Comparison of ENCODE assay signal across 13 cellular contexts in the genomic region with DNA sequence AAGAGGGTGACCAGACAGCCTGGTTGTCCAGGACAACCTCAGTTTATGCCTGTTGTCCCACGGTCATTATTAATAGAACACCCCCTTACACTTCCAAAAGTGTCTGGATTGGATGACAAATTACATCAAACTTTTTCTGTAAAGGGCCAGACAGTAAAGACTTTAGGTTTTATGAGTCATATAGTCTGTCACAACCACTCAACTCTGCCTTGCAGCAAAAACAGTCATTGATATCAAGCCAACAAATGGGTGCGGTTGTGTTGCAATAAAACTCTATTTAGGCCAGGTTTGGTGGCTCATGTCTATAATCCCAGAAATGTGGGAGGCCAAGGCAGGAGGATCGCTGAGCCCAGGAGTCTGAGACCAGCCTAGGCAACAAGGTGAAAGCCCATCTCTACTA.
DNase-seq lines count a peak whose midpoint lies in the region; ATAC-seq and TF ChIP-seq lines count a peak whose summit lies in the region.
"Had no signal": no experiment of that assay in that cellular context is flagged by ENCODE, and none has a peak within 500 bp of the region (broad histone marks: within the 10 kb centered on the region; RNA-seq: fewer than 3 reads in every experiment).

No MANE protein-coding gene starts in this region.

- DNase-seq in AG08395 (ENCODE audit: low spot score): peak; percentile 58
- peak; percentile 79 for DNase-seq in H4 (ENCODE audit: low spot score)
- peak; percentile 96 for DNase-seq in RPMI7951 (ENCODE audit: low read depth)
- DNase-seq in fibroblast of pulmonary artery (ENCODE audit: low read depth): peak; percentile 91
- no peak for DNase-seq in NCI-H446 treated with DMSO at 0.1 percent for 48 hours (lab: John Stamatoyannopoulos, UW)
- DNase-seq in NCI-H1048 (lab: John Stamatoyannopoulos, UW): no peak
- DNase-seq in SKM-1 treated with dmso at 0.1 percent for 144 hours (lab: John Stamatoyannopoulos, UW; ENCODE audit: unreplicated experiment): no peak
- no peak for DNase-seq in upper lobe of left lung
- DNase-seq: DMS 273 treated with DMSO at 0.1 percent for 48 hours, NCI-H2107, SHP77 treated with DMSO at 0.1 percent for 48 hours had no signal

- no peaks in the 10 kb centered on the region for H3K9me3 ChIP-seq in upper lobe of left lung

- TF ChIP-seq EP300 in upper lobe of left lung (IDR thresholded peaks at IDR 0.05): no peak

- H3K4me3 ChIP-seq in fibroblast of pulmonary artery (replicated peaks; ENCODE audit: low read depth, low read length) (no peak overlapping the region), upper lobe of left lung (no peak overlapping the region)
- H3K4me3 ChIP-seq: cardiac muscle cell, skin epidermis had no signal

- TF ChIP-seq POLR2A in upper lobe of left lung (IDR thresholded peaks at IDR 0.05): no peak

- H3K36me3 ChIP-seq in upper lobe of left lung: peaks cover 0 to 31% (median 9%) of the 10 kb centered on the region in 4 donors

- WGBS in upper lobe of left lung, 2 donors: 79 to 88% methylated on average over 3 of the region's 3 CpGs

- no peak for ATAC-seq in upper lobe of left lung (ENCODE audit: low FRiP score in 2 of 2)

- H3K27ac ChIP-seq in upper lobe of left lung: no peak overlapping the region
- H3K27ac ChIP-seq: cardiac muscle cell had no signal

- H3K27me3 ChIP-seq in upper lobe of left lung: no peaks in the 10 kb centered on the region
- H3K27me3 ChIP-seq: cardiac muscle cell had no signal

- H3K4me1 ChIP-seq in upper lobe of left lung: no peaks in the 10 kb centered on the region

- TF ChIP-seq CTCF in fibroblast of pulmonary artery (IDR thresholded peaks at IDR 0.05; ENCODE audit: low read length, missing control alignments) (no peak), upper lobe of left lung (IDR thresholded peaks at IDR 0.05) (no peak)

Comparison
In these comparisons a context has a peak if more than half of its experiments do, and no peak if none do; other contexts are left out.
1. DNase-seq: peak in AG08395 (single experiment), H4 (single experiment), RPMI7951 (single experiment) and fibroblast of pulmonary artery (single experiment); none in NCI-H446 treated with DMSO at 0.1 percent for 48 hours (single experiment), NCI-H1048 (single experiment), SKM-1 treated with dmso at 0.1 percent for 144 hours (single experiment) and upper lobe of left lung (0 of 2).